In the genomic region with DNA sequence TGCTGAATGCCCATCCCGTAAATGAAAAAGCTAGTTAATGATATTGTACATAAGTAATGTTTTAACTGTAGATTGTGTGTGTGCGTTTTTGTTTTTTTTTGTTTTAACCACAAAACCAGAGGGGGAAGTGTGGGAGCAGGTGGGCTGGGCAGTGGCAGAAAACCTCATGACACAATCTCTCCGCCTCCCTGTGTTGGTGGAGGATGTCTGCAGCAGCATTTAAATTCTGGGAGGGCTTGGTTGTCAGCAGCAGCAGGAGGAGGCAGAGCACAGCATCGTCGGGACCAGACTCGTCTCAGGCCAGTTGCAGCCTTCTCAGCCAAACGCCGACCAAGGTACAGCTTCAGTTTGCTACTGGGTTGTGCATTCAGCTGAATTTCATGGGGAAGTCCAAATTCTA, we compare ENCODE assay signal across 8 cellular contexts. TPM values are rescaled to one million over a fixed set of nuclear protein-coding genes. Genes with fewer than 3 reads are reported as not detected.
A peak's percentile ranks its signal among the peaks of the same experiment; 100 is the strongest.
DNase-seq lines count a peak whose midpoint lies in the region; ATAC-seq and TF ChIP-seq lines count a peak whose summit lies in the region.

A gene (plus strand): TSS at position 249 of the 400 bp plus-strand sequence. CDS start 1,182 bp downstream, outside the sequence.

- DNase-seq in cardiac septum (ENCODE audit: low spot score): no peak
- DNase-seq in left ventricle myocardium inferior: no peak
- DNase-seq in RPMI7951 (ENCODE audit: low read depth): peak; percentile 47
- peak; percentile 43 for DNase-seq in choroid plexus epithelial cell (ENCODE audit: low read depth)
- peak; percentile 25 for DNase-seq in myocyte (ENCODE audit: low read depth)
- DNase-seq in ascending aorta (ENCODE audit: low spot score in 2 of 2): no peak
- DNase-seq in CD14-positive monocyte (ENCODE audit: low spot score): no peak

- H3K36me3 ChIP-seq in left ventricle myocardium inferior: no peaks in the 10 kb centered on the region
- H3K36me3 ChIP-seq in ascending aorta: no peaks in the 10 kb centered on the region

- ATAC-seq in HG03045 (IDR thresholded peaks at IDR 0.05; ENCODE audit: unreplicated experiment): peak; percentile 58

- H3K4me1 ChIP-seq in left ventricle myocardium inferior (no peaks in the 10 kb centered on the region), ascending aorta (no peaks in the 10 kb centered on the region)

- intact Hi-C loops in cardiac septum (cut with DNase I) (loop anchor here (10.0 kb wide), 1 partner anchor 301 kb away; no protein-coding TSS in a partner anchor), left ventricle myocardium inferior (cut with micrococcal nuclease) (no loop called here), ascending aorta (cut with DNase I) (loop anchor here (10.0 kb wide), 1 partner anchor 301 kb away; no protein-coding TSS in a partner anchor), CD14-positive monocyte (cut with micrococcal nuclease) (no loop called here)

- H3K4me3 ChIP-seq in left ventricle myocardium inferior: no peak within 1 kb of the TSS
- H3K4me3 ChIP-seq in choroid plexus epithelial cell (ENCODE audit: low read depth, low read length): no peak within 1 kb of the TSS
- H3K4me3 ChIP-seq in ascending aorta: no peak within 1 kb of the TSS

- H3K27ac ChIP-seq in left ventricle myocardium inferior (replicated peaks) (no peak within 1 kb of the TSS), ascending aorta (no peak within 1 kb of the TSS)

- no peaks in the 10 kb centered on the region for H3K36me3 Mint-ChIP-seq in CD14-positive monocyte

- peaks cover 13% of the 10 kb centered on the region for H3K4me1 Mint-ChIP-seq in CD14-positive monocyte

- H3K27me3 ChIP-seq in left ventricle myocardium inferior (ENCODE audit: low read depth) (peaks cover 33% of the 10 kb centered on the region), ascending aorta (no peaks in the 10 kb centered on the region)

- H3K27me3 Mint-ChIP-seq in CD14-positive monocyte (ENCODE audit: low read depth in 3 of 3): peaks cover 5 to 13% (median 11%) of the 10 kb centered on the region in 3 donors

- H3K9me3 Mint-ChIP-seq in CD14-positive monocyte: no peaks in the 10 kb centered on the region

- peak within 1 kb of the TSS in 1 of 7 donors; percentile 8 for H3K27ac Mint-ChIP-seq in CD14-positive monocyte

- H3K4me3 Mint-ChIP-seq in CD14-positive monocyte: peak within 1 kb of the TSS in 1 of 2 donors; percentile 80

- TF ChIP-seq CTCF in left ventricle myocardium inferior (IDR thresholded peaks at IDR 0.05; ENCODE audit: borderline replicate concordance): no peak
- peak; percentile 25 for TF ChIP-seq CTCF in choroid plexus epithelial cell (conservative IDR thresholded peaks at IDR 0.05; ENCODE audit: low read depth, low read length)
- TF ChIP-seq CTCF in ascending aorta (IDR thresholded peaks at IDR 0.05): no peak
- TF ChIP-seq CTCF in CD14-positive monocyte (IDR thresholded peaks at IDR 0.05): no peak

- no peaks in the 10 kb centered on the region for H3K9me3 ChIP-seq in left ventricle myocardium inferior (replicated peaks)
- no peaks in the 10 kb centered on the region for H3K9me3 ChIP-seq in ascending aorta

RNA-seq across cellular contexts. Expression of the gene that starts here (rescaled TPM):
- 20.9 TPM for total RNA-seq in cardiac septum
- total RNA-seq in left ventricle myocardium inferior: 3.7 TPM
- 2.6 and 3.1 TPM in 2 replicates for total RNA-seq in RPMI7951 (2014; rRNA removed; shearing (Covaris generic))
- not detected in 2 replicates for total RNA-seq in myocyte
- 0.49 TPM for polyA plus RNA-seq in myocyte (2012)
- 0.75 TPM for total RNA-seq in ascending aorta
- not detected for polyA plus RNA-seq in CD14-positive monocyte

Comparison
In these comparisons a context has a peak if more than half of its experiments do, and no peak if none do; other contexts are left out.
1. intact Hi-C loops: an anchor here in cardiac septum (10.0 kb wide) and ascending aorta (10.0 kb wide); none called in left ventricle myocardium inferior and CD14-positive monocyte.
2. Peak in DNase-seq in myocyte; RNA of the gene not detected or under 1 TPM.
3. DNase-seq: peak in RPMI7951 (single experiment) and choroid plexus epithelial cell (single experiment); none in cardiac septum (single experiment), left ventricle myocardium inferior (single experiment), ascending aorta (0 of 2) and CD14-positive monocyte (single experiment).